ENCODE assay signal across 12 cellular contexts in genomic region chr13:33213024-33213795, GRCh38.
A peak's percentile ranks its signal among the peaks of the same experiment; 100 is the strongest.
DNase-seq lines count a peak whose midpoint lies in the region; ATAC-seq and TF ChIP-seq lines count a peak whose summit lies in the region.
"Had no signal": no experiment of that assay in that cellular context is flagged by ENCODE, and none has a peak within 500 bp of the region (broad histone marks: within the 10 kb centered on the region; RNA-seq: fewer than 3 reads in every experiment).

No MANE protein-coding gene starts in this region.

- peak overlapping the region; percentile 18 for H3K27ac Mint-ChIP-seq in WTC11
- no peak overlapping the region for H3K27ac Mint-ChIP-seq in nephron progenitor cell
- H3K27ac Mint-ChIP-seq: type B pancreatic cell had no signal

- TF ChIP-seq CTCF in WTC11 (IDR thresholded peaks at IDR 0.05) (no peak), fibroblast of villous mesenchyme (IDR thresholded peaks at IDR 0.05; ENCODE audit: insufficient read depth, low read depth, low read length) (no peak), parathyroid adenoma (IDR thresholded peaks at IDR 0.05) (no peak), nephron progenitor cell (IDR thresholded peaks at IDR 0.05) (no peak)

- H3K9ac ChIP-seq in parathyroid adenoma = no peak overlapping the region
- H3K9ac ChIP-seq: BLaER1 treated with 17β-estradiol and CSF1 and Interleukin-3, amounts not matched to agents 10 nM and 100 nM had no signal

- DNase-seq in DMS79 treated with DMSO at 0.1 percent for 48 hours (lab: John Stamatoyannopoulos, UW) (peak; percentile 80), WTC11 (ENCODE audit: low spot score) (no peak), fibroblast of villous mesenchyme (ENCODE audit: low read depth) (no peak), activated gamma-delta T cell (lab: John Stamatoyannopoulos, UW) (no peak), nephron progenitor cell (no peak)
- DNase-seq in central memory CD4-positive, alpha-beta T cell = no peak
- DNase-seq: NCI-H1930 had no signal

- H3K4me1 Mint-ChIP-seq in WTC11 (peaks cover 29% of the 10 kb centered on the region), nephron progenitor cell (peaks cover 36% of the 10 kb centered on the region)

- H3K27ac ChIP-seq in parathyroid adenoma = peak overlapping the region; percentile 11
- H3K27ac ChIP-seq: BLaER1 treated with 17β-estradiol and CSF1 and Interleukin-3, amounts not matched to agents 10 nM and 100 nM had no signal

- H3K4me3 Mint-ChIP-seq in WTC11 (no peak overlapping the region), nephron progenitor cell (no peak overlapping the region)
- H3K4me3 Mint-ChIP-seq: type B pancreatic cell had no signal

- no peaks in the 10 kb centered on the region for H3K36me3 ChIP-seq in parathyroid adenoma (ENCODE audit: control insufficient read depth, insufficient read depth, low read length)
- H3K36me3 ChIP-seq: BLaER1 treated with 17β-estradiol and CSF1 and Interleukin-3, amounts not matched to agents 10 nM and 100 nM had no signal

- H2AFZ ChIP-seq in parathyroid adenoma = no peak overlapping the region

- H3K4me2 ChIP-seq in parathyroid adenoma (ENCODE audit: low read length) = no peak overlapping the region
- H3K4me2 ChIP-seq: BLaER1 treated with 17β-estradiol and CSF1 and Interleukin-3, amounts not matched to agents 10 nM and 100 nM had no signal

- peaks cover 2% of the 10 kb centered on the region for H3K79me2 ChIP-seq in parathyroid adenoma

- H3K27me3 Mint-ChIP-seq in WTC11 (ENCODE audit: low read depth) = no peaks in the 10 kb centered on the region
- H3K27me3 Mint-ChIP-seq in nephron progenitor cell (ENCODE audit: low read depth, poor library complexity) = peaks cover 16% of the 10 kb centered on the region
- H3K27me3 Mint-ChIP-seq: type B pancreatic cell had no signal

- H3K36me3 Mint-ChIP-seq in WTC11 (no peaks in the 10 kb centered on the region), nephron progenitor cell (ENCODE audit: low read depth) (no peaks in the 10 kb centered on the region)

- CTCF ChIA-PET in WTC11 (lab: Charles Lee) = no interaction called here

- H3K4me1 ChIP-seq in parathyroid adenoma = peaks cover 12% of the 10 kb centered on the region

- no peaks in the 10 kb centered on the region for H3K9me3 ChIP-seq in parathyroid adenoma (ENCODE audit: control insufficient read depth, low read length)
- H3K9me3 ChIP-seq: BLaER1 treated with 17β-estradiol and CSF1 and Interleukin-3, amounts not matched to agents 10 nM and 100 nM had no signal

- H3K9me3 Mint-ChIP-seq in WTC11 (no peaks in the 10 kb centered on the region), nephron progenitor cell (no peaks in the 10 kb centered on the region)

- H3K4me3 ChIP-seq in fibroblast of villous mesenchyme (ENCODE audit: low read depth, low read length) (peak overlapping the region; percentile 37), parathyroid adenoma (ENCODE audit: low read depth, low read length) (no peak overlapping the region)
- H3K4me3 ChIP-seq: BLaER1 treated with 17β-estradiol and CSF1 and Interleukin-3, amounts not matched to agents 10 nM and 100 nM had no signal

- H3K27me3 ChIP-seq in parathyroid adenoma (ENCODE audit: control insufficient read depth, insufficient read depth, low read length) = no peaks in the 10 kb centered on the region
- H3K27me3 ChIP-seq: BLaER1 treated with 17β-estradiol and CSF1 and Interleukin-3, amounts not matched to agents 10 nM and 100 nM had no signal

- peak; percentile 70 for ATAC-seq in WTC11
- ATAC-seq in HG03039 (IDR thresholded peaks at IDR 0.05; ENCODE audit: unreplicated experiment) = no peak
- ATAC-seq: Panc1 had no signal

- POLR2A ChIA-PET in WTC11 (lab: Charles Lee) = no interaction called here

TF ChIP-seq in WTC11, 78 proteins besides CTCF, POLR2A, EP300 and RAD21:
- TF ChIP-seq ATF1 (CRISPR knock-in tag; IDR thresholded peaks at IDR 0.05) = no peak
